In the genomic region with DNA sequence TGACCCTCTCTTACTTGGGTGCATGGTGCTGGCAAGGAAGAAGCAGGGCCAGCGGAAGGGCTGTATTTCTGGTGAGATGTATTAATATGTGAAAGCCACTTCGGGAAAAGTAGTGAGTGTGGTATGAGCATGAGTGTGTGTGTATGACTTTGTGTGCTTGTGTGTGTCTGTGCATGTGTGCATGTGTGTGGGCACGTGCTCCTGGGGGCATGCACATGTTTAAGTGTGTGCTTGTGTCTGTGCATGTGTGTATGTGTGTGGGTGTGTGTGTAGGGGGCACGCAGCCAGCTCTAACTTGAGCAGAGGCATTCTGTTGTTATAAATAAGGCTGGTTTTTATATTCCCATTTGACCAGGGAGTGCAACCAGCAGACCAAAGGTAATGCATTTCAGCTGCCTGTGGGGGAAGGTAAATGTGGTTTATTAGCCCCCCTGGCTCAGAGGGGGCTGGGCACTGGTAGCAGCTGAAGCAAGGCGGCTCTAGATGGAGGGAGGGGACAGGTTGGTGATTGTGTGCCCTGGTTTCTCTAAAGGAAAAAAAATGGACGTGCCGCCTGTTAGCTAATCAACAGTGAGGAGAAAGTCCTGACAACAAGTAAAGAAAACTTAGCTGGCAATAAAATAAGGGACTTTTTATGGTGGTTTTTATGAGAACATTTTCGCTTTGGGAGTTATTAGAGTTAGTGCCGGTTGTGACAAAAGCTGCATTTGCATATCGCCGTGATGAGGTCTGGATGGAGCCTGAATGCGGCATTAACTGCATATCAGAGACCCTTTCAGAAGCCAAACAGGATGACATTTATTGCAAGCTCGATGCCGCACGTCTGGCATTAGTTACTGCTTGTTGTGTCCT, we compare ENCODE assay signal across 31 cellular contexts.
DNase-seq lines count a peak whose midpoint lies in the region; ATAC-seq and TF ChIP-seq lines count a peak whose summit lies in the region.
"Had no signal": no experiment of that assay in that cellular context is flagged by ENCODE, and none has a peak within 500 bp of the region (broad histone marks: within the 10 kb centered on the region; RNA-seq: fewer than 3 reads in every experiment).

No MANE protein-coding gene starts in this region.

- H3K36me3 ChIP-seq in SK-N-MC (ENCODE audit: insufficient read depth, low read length) = no peaks in the 10 kb centered on the region
- H3K36me3 ChIP-seq in mucosa of rectum (ENCODE audit: control insufficient read depth in 2 of 2, insufficient read depth in 2 of 2, low read length in 2 of 2) = no peaks in the 10 kb centered on the region

- no peak for ATAC-seq in activated CD8-positive, alpha-beta T cell treated with anti-CD3 and anti-CD28 coated beads, Interleukin-2, amount 10 ng/mL, durations not matched to agents 7 days and 5 days
- ATAC-seq in activated CD8-positive, alpha-beta T cell treated with anti-CD3 and anti-CD28 coated beads for 36 hours = no peak
- ATAC-seq in stimulated activated effector memory CD8-positive, alpha-beta T cell treated with anti-CD3 and anti-CD28 coated beads, Interleukin-12 subunit alpha, Interleukin-12 subunit beta, amount 100 ng/mL, for 72 hours = no peak
- no peak for ATAC-seq in HG03108 (IDR thresholded peaks at IDR 0.05; ENCODE audit: unreplicated experiment)
- ATAC-seq: activated T-helper 17 cell treated with anti-CD3 and anti-CD28 coated beads, Interleukin-2, amount 50 U/mL, for 72 hours; effector memory CD8-positive, alpha-beta T cell; left cardiac atrium; sciatic nerve had no signal

- peaks cover 10 to 22% of the 10 kb centered on the region in 2 donors for H3K4me1 ChIP-seq in mucosa of rectum (ENCODE audit: control insufficient read depth in 2 of 2, insufficient read depth in 2 of 2, low read length in 2 of 2)

- H3K4me3 Mint-ChIP-seq in activated CD8-positive, alpha-beta T cell treated with anti-CD3 and anti-CD28 coated beads, Interleukin-2, amount 10 ng/mL, durations not matched to agents 7 days and 5 days = no peak overlapping the region
- no peak overlapping the region for H3K4me3 Mint-ChIP-seq in activated CD8-positive, alpha-beta T cell treated with anti-CD3 and anti-CD28 coated beads for 36 hours
- H3K4me3 Mint-ChIP-seq in type B pancreatic cell = peak overlapping the region; percentile 4
- no peak overlapping the region for H3K4me3 Mint-ChIP-seq in stimulated activated effector memory CD8-positive, alpha-beta T cell treated with anti-CD3 and anti-CD28 coated beads, Interleukin-12 subunit alpha, Interleukin-12 subunit beta, amount 100 ng/mL, for 72 hours
- H3K4me3 Mint-ChIP-seq: activated CD4-positive, alpha-beta memory T cell treated with anti-CD3 and anti-CD28 coated beads, Interleukin-2, amount 10 ng/mL, durations not matched to agents 7 days and 5 days; effector memory CD8-positive, alpha-beta T cell; immature natural killer cell had no signal

- H3K4me3 ChIP-seq in SK-N-MC (peak overlapping the region; percentile 64), mucosa of rectum (ENCODE audit: low read length in 2 of 2) (peak overlapping the region; percentile 40 to 45)
- H3K4me3 ChIP-seq: coronary artery, PC-9 had no signal

- H3K4me1 Mint-ChIP-seq in activated CD8-positive, alpha-beta T cell treated with anti-CD3 and anti-CD28 coated beads, Interleukin-2, amount 10 ng/mL, durations not matched to agents 7 days and 5 days (ENCODE audit: low read depth) = peaks cover 44% of the 10 kb centered on the region
- H3K4me1 Mint-ChIP-seq in activated CD8-positive, alpha-beta T cell treated with anti-CD3 and anti-CD28 coated beads for 36 hours (ENCODE audit: low read depth) = peaks cover 40% of the 10 kb centered on the region
- peaks cover 26% of the 10 kb centered on the region for H3K4me1 Mint-ChIP-seq in type B pancreatic cell (ENCODE audit: unreplicated experiment)
- peaks cover 25% of the 10 kb centered on the region for H3K4me1 Mint-ChIP-seq in stimulated activated effector memory CD8-positive, alpha-beta T cell treated with anti-CD3 and anti-CD28 coated beads, Interleukin-12 subunit alpha, Interleukin-12 subunit beta, amount 100 ng/mL, for 72 hours

- peak overlapping the region; percentile 5 for H3K27ac Mint-ChIP-seq in activated CD8-positive, alpha-beta T cell treated with anti-CD3 and anti-CD28 coated beads, Interleukin-2, amount 10 ng/mL, durations not matched to agents 7 days and 5 days
- no peak overlapping the region for H3K27ac Mint-ChIP-seq in activated CD8-positive, alpha-beta T cell treated with anti-CD3 and anti-CD28 coated beads for 36 hours
- no peak overlapping the region for H3K27ac Mint-ChIP-seq in type B pancreatic cell
- no peak overlapping the region for H3K27ac Mint-ChIP-seq in stimulated activated effector memory CD8-positive, alpha-beta T cell treated with anti-CD3 and anti-CD28 coated beads, Interleukin-12 subunit alpha, Interleukin-12 subunit beta, amount 100 ng/mL, for 72 hours
- H3K27ac Mint-ChIP-seq: activated CD4-positive, alpha-beta memory T cell treated with anti-CD3 and anti-CD28 coated beads, Interleukin-2, amount 10 ng/mL, durations not matched to agents 7 days and 5 days; activated T-helper 17 cell treated with anti-CD3 and anti-CD28 coated beads, Interleukin-2, amount 50 U/mL, for 72 hours; effector memory CD8-positive, alpha-beta T cell; immature natural killer cell had no signal

- H3K9ac ChIP-seq in SK-N-MC (ENCODE audit: insufficient read length) (no peak overlapping the region), mucosa of rectum (ENCODE audit: low read depth in 1 of 2, low read length in 2 of 2) (peak overlapping the region in 1 of 2 donors; percentile 5)

- no peaks in the 10 kb centered on the region for H3K36me3 Mint-ChIP-seq in activated CD8-positive, alpha-beta T cell treated with anti-CD3 and anti-CD28 coated beads, Interleukin-2, amount 10 ng/mL, durations not matched to agents 7 days and 5 days (ENCODE audit: low read depth)
- no peaks in the 10 kb centered on the region for H3K36me3 Mint-ChIP-seq in activated CD8-positive, alpha-beta T cell treated with anti-CD3 and anti-CD28 coated beads for 36 hours (ENCODE audit: low read depth)
- no peaks in the 10 kb centered on the region for H3K36me3 Mint-ChIP-seq in type B pancreatic cell
- H3K36me3 Mint-ChIP-seq in stimulated activated effector memory CD8-positive, alpha-beta T cell treated with anti-CD3 and anti-CD28 coated beads, Interleukin-12 subunit alpha, Interleukin-12 subunit beta, amount 100 ng/mL, for 72 hours = no peaks in the 10 kb centered on the region
- H3K36me3 Mint-ChIP-seq: immature natural killer cell had no signal

- H3K27ac ChIP-seq in SK-N-MC (peak overlapping the region; percentile 58; the same call in 1 of the 2 replicates), mucosa of rectum (ENCODE audit: low read depth in 2 of 2, low read length in 2 of 2) (peak overlapping the region; percentile 19 to 38)
- H3K27ac ChIP-seq: coronary artery, PC-9 had no signal

- H3K27me3 Mint-ChIP-seq in activated CD8-positive, alpha-beta T cell treated with anti-CD3 and anti-CD28 coated beads, Interleukin-2, amount 10 ng/mL, durations not matched to agents 7 days and 5 days (ENCODE audit: low read depth) = peaks cover 34% of the 10 kb centered on the region
- H3K27me3 Mint-ChIP-seq in activated CD8-positive, alpha-beta T cell treated with anti-CD3 and anti-CD28 coated beads for 36 hours = peaks cover 45% of the 10 kb centered on the region
- H3K27me3 Mint-ChIP-seq in type B pancreatic cell = peaks cover 43% of the 10 kb centered on the region

- H3K27me3 ChIP-seq in mucosa of rectum (ENCODE audit: control insufficient read depth in 2 of 2, insufficient read depth in 2 of 2, low read length in 2 of 2) = no peaks in the 10 kb centered on the region

- DNase-seq in activated CD8-positive, alpha-beta T cell treated with anti-CD3 and anti-CD28 coated beads, Interleukin-2, amount 10 ng/mL, durations not matched to agents 7 days and 5 days = no peak
- no peak for DNase-seq in activated CD8-positive, alpha-beta T cell treated with anti-CD3 and anti-CD28 coated beads for 36 hours
- no peak for DNase-seq in SK-N-MC (ENCODE audit: low read depth, low spot score)
- DNase-seq in type B pancreatic cell (ENCODE audit: extremely low spot score, unreplicated experiment) = no peak
- DNase-seq in stimulated activated effector memory CD8-positive, alpha-beta T cell treated with anti-CD3 and anti-CD28 coated beads, Interleukin-12 subunit alpha, Interleukin-12 subunit beta, amount 100 ng/mL, for 72 hours (ENCODE audit: low spot score in 2 of 2) = no peak
- DNase-seq in GOT3 (lab: John Stamatoyannopoulos, UW) = no peak
- DNase-seq: 8988T; activated CD4-positive, alpha-beta memory T cell treated with anti-CD3 and anti-CD28 coated beads, Interleukin-2, amount 10 ng/mL, durations not matched to agents 7 days and 5 days; activated CD4-positive, alpha-beta T cell treated with anti-CD3 and anti-CD28 coated beads for 1 hour; activated naive CD4-positive, alpha-beta T cell treated with anti-CD3 and anti-CD28 coated beads, Interleukin-2, amount 50 U/mL, for 16 hours; Calu3; DMS79; effector memory CD8-positive, alpha-beta T cell; GDM1; immature natural killer cell; KBM-7; left cardiac atrium; NCI-H1930; NCI-H2171 treated with DMSO at 0.1 percent for 48 hours; NCI-H510A treated with DMSO at 0.1 percent for 48 hours; NK-92 treated with Interleukin-12 subunit alpha and Interleukin-12 subunit beta, amount 100 ng/mL, for 24 hours; PC-9; Right ventricle myocardium superior; stimulated activated CD4-positive, alpha-beta T cell treated with anti-CD3 and anti-CD28 coated beads, Interleukin-12 subunit alpha, Interleukin-12 subunit beta, amount 100 ng/mL, for 4 hours; stimulated activated CD4-positive, alpha-beta T cell treated with anti-CD3 and anti-CD28 coated beads, Interleukin-4, amount 100 ng/mL, for 1 hour; trophoblast cell had no signal

- intact Hi-C loops in activated CD8-positive, alpha-beta T cell treated with anti-CD3 and anti-CD28 coated beads for 36 hours (cut with micrococcal nuclease) = no loop called here

- H3K9me3 ChIP-seq in SK-N-MC (ENCODE audit: low read depth, low read length) (no peaks in the 10 kb centered on the region), mucosa of rectum (ENCODE audit: control insufficient read depth in 2 of 2, low read length in 2 of 2) (no peaks in the 10 kb centered on the region)

- POLR2A ChIA-PET in activated CD8-positive, alpha-beta T cell treated with anti-CD3 and anti-CD28 coated beads, Interleukin-2, amount 10 ng/mL, durations not matched to agents 7 days and 5 days (lab: Charles Lee) = no interaction called here
- POLR2A ChIA-PET in activated CD8-positive, alpha-beta T cell treated with anti-CD3 and anti-CD28 coated beads for 36 hours (lab: Charles Lee) = interaction anchor here (0.7 kb wide), 1 partner anchor 35 kb away, joined by 3 read pairs; no protein-coding TSS in a partner anchor

- no peaks in the 10 kb centered on the region for H3K9me3 Mint-ChIP-seq in activated CD8-positive, alpha-beta T cell treated with anti-CD3 and anti-CD28 coated beads, Interleukin-2, amount 10 ng/mL, durations not matched to agents 7 days and 5 days (ENCODE audit: insufficient read depth)
- H3K9me3 Mint-ChIP-seq in activated CD8-positive, alpha-beta T cell treated with anti-CD3 and anti-CD28 coated beads for 36 hours = no peaks in the 10 kb centered on the region
- H3K9me3 Mint-ChIP-seq in type B pancreatic cell = no peaks in the 10 kb centered on the region
- no peaks in the 10 kb centered on the region for H3K9me3 Mint-ChIP-seq in stimulated activated effector memory CD8-positive, alpha-beta T cell treated with anti-CD3 and anti-CD28 coated beads, Interleukin-12 subunit alpha, Interleukin-12 subunit beta, amount 100 ng/mL, for 72 hours
- H3K9me3 Mint-ChIP-seq: activated CD4-positive, alpha-beta memory T cell treated with anti-CD3 and anti-CD28 coated beads, Interleukin-2, amount 10 ng/mL, durations not matched to agents 7 days and 5 days; activated T-helper 17 cell treated with anti-CD3 and anti-CD28 coated beads, Interleukin-2, amount 50 U/mL, for 72 hours; effector memory CD8-positive, alpha-beta T cell had no signal

- TF ChIP-seq CTCF in activated CD8-positive, alpha-beta T cell treated with anti-CD3 and anti-CD28 coated beads for 36 hours (IDR thresholded peaks at IDR 0.05) = no peak
- TF ChIP-seq CTCF in type B pancreatic cell (conservative IDR thresholded peaks at IDR 0.05) = no peak

- CTCF ChIA-PET in activated CD8-positive, alpha-beta T cell treated with anti-CD3 and anti-CD28 coated beads, Interleukin-2, amount 10 ng/mL, durations not matched to agents 7 days and 5 days (lab: Charles Lee) = no interaction called here
- CTCF ChIA-PET in activated CD8-positive, alpha-beta T cell treated with anti-CD3 and anti-CD28 coated beads for 36 hours (lab: Charles Lee) = no interaction called here
